29 cellular contexts compared by ENCODE assay signal in the genomic region with DNA sequence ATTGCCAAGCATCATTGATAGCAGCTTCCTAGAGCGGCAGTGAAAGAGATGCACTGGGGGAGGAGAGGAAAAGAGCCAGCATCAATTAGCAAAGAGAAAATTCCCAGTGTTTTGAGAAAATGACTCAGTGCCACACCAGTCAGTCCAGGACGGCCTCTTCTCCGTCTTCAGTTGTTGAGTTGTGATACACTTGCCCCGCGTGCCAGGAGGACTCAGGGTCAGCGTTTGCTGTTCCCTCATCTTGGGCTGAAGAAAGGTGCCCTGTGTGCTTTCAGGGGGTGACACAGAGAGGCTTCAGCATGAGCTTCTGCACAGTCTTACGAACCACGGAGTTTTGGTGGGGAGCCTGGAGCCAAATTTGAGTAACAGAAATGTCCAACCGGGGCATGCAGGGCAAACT.
"Had no signal": no experiment of that assay in that cellular context is flagged by ENCODE, and none has a peak within 500 bp of the region (broad histone marks: within the 10 kb centered on the region; RNA-seq: fewer than 3 reads in every experiment).

No MANE protein-coding gene starts in this region.

- ATAC-seq: naive thymus-derived CD8-positive, alpha-beta T cell; natural killer cell treated with Interleukin-12 subunit alpha and Interleukin-12 subunit beta and Interleukin-15 and Interleukin-18, amount 100 ng/mL, for 72 hours; psoas muscle; stimulated activated memory B cell treated with anti-CD40 and anti-IgM and Interleukin-4, amounts not matched to agents 10 μg/mL and 1 μg/mL and 100 μg/mL, for 72 hours; stimulated activated naive CD8-positive, alpha-beta T cell treated with anti-CD3 and anti-CD28 coated beads, Interleukin-15, amount 100 ng/mL, for 72 hours; stimulated activated naive CD8-positive, alpha-beta T cell treated with anti-CD3 and anti-CD28 coated beads, Interleukin-15, Interleukin-2, amounts not matched to agents 100 U/mL and 50 U/mL, for 24 hours; upper lobe of right lung had no signal

- H3K4me1 Mint-ChIP-seq: stimulated activated memory B cell treated with anti-CD40 and anti-IgM and Interleukin-4, amounts not matched to agents 10 μg/mL and 1 μg/mL and 100 μg/mL, for 72 hours; stimulated activated naive CD8-positive, alpha-beta T cell treated with anti-CD3 and anti-CD28 coated beads, Interleukin-15, amount 100 ng/mL, for 72 hours had no signal

- H3K27me3 Mint-ChIP-seq: naive B cell; naive thymus-derived CD8-positive, alpha-beta T cell; natural killer cell treated with Interleukin-12 subunit alpha and Interleukin-12 subunit beta and Interleukin-15 and Interleukin-18, amount 100 ng/mL, for 72 hours; progenitor cell of endocrine pancreas; stimulated activated memory B cell treated with anti-CD40 and anti-IgM and Interleukin-4, amounts not matched to agents 10 μg/mL and 1 μg/mL and 100 μg/mL, for 72 hours; stimulated activated naive CD8-positive, alpha-beta T cell treated with anti-CD3 and anti-CD28 coated beads, Interleukin-15, amount 100 ng/mL, for 72 hours; type B pancreatic cell had no signal

- H3K27ac Mint-ChIP-seq: naive B cell; natural killer cell treated with Interleukin-12 subunit alpha and Interleukin-12 subunit beta and Interleukin-15 and Interleukin-18, amount 100 ng/mL, for 72 hours; progenitor cell of endocrine pancreas; stimulated activated memory B cell treated with anti-CD40 and anti-IgM and Interleukin-4, amounts not matched to agents 10 μg/mL and 1 μg/mL and 100 μg/mL, for 72 hours; type B pancreatic cell had no signal

- H3K36me3 ChIP-seq: pancreas, right lobe of liver, suprapubic skin, transverse colon, upper lobe of right lung, uterus had no signal

- H3K4me1 ChIP-seq: pancreas, psoas muscle, right lobe of liver, spleen, suprapubic skin, testis, tibial artery, transverse colon, upper lobe of right lung, uterus had no signal

- DNase-seq: naive B cell; naive thymus-derived CD8-positive, alpha-beta T cell; pancreas; psoas muscle; right cardiac atrium; right lobe of liver; spleen; stimulated activated CD4-positive, alpha-beta T cell treated with anti-CD3 and anti-CD28 coated beads, Interleukin-12 subunit alpha, Interleukin-12 subunit beta, amount 100 ng/mL, for 4 hours; stimulated activated CD4-positive, alpha-beta T cell treated with anti-CD3 and anti-CD28 coated beads, Interleukin-1b, Interleukin-23, amount 100 ng/mL, for 48 hours; stimulated activated CD4-positive, alpha-beta T cell treated with anti-CD3 and anti-CD28 coated beads, Interleukin-4, amount 100 ng/mL, for 1 hour; stimulated activated CD4-positive, alpha-beta T cell treated with anti-CD3 and anti-CD28 coated beads, Interleukin-4, amount 100 ng/mL, for 4 hours; stimulated activated CD8-positive, alpha-beta memory T cell treated with anti-CD3 and anti-CD28 coated beads, Interleukin-4, amount 100 ng/mL, for 48 hours; stimulated activated naive CD4-positive, alpha-beta T cell; stimulated activated naive CD8-positive, alpha-beta T cell treated with anti-CD3 and anti-CD28 coated beads, Interleukin-15, amount 100 ng/mL, for 72 hours; stimulated activated naive CD8-positive, alpha-beta T cell treated with anti-CD3 and anti-CD28 coated beads, Interleukin-15, Interleukin-2, amounts not matched to agents 100 U/mL and 50 U/mL, for 24 hours; substantia nigra; testis; tibial artery; transverse colon; upper lobe of right lung; uterus had no signal

- H3K4me3 Mint-ChIP-seq: naive thymus-derived CD8-positive, alpha-beta T cell; natural killer cell treated with Interleukin-12 subunit alpha and Interleukin-12 subunit beta and Interleukin-15 and Interleukin-18, amount 100 ng/mL, for 72 hours; stimulated activated memory B cell treated with anti-CD40 and anti-IgM and Interleukin-4, amounts not matched to agents 10 μg/mL and 1 μg/mL and 100 μg/mL, for 72 hours; stimulated activated naive CD8-positive, alpha-beta T cell treated with anti-CD3 and anti-CD28 coated beads, Interleukin-15, amount 100 ng/mL, for 72 hours; type B pancreatic cell had no signal

- H3K9me3 Mint-ChIP-seq: natural killer cell treated with Interleukin-12 subunit alpha and Interleukin-12 subunit beta and Interleukin-15 and Interleukin-18, amount 100 ng/mL, for 72 hours; stimulated activated memory B cell treated with anti-CD40 and anti-IgM and Interleukin-4, amounts not matched to agents 10 μg/mL and 1 μg/mL and 100 μg/mL, for 72 hours; stimulated activated naive CD8-positive, alpha-beta T cell treated with anti-CD3 and anti-CD28 coated beads, Interleukin-15, amount 100 ng/mL, for 72 hours; type B pancreatic cell had no signal

- H3K4me3 ChIP-seq: pancreas, psoas muscle, right lobe of liver, skin epidermis, smooth muscle cell, spleen, suprapubic skin, testis, tibial artery, transverse colon, upper lobe of right lung, uterus had no signal

- FAIRE-seq: pancreas had no signal

- H3K27me3 ChIP-seq: neutrophil, pancreas, right lobe of liver, spleen, suprapubic skin, testis, tibial artery, transverse colon, upper lobe of right lung, uterus had no signal

- H3K4me2 ChIP-seq: smooth muscle cell had no signal

- H3K27ac ChIP-seq: neutrophil, pancreas, psoas muscle, right lobe of liver, skin epidermis, spleen, suprapubic skin, testis, tibial artery, transverse colon, upper lobe of right lung, uterus had no signal

- H3K9me3 ChIP-seq: neutrophil, pancreas, psoas muscle, right lobe of liver, spleen, suprapubic skin, testis, tibial artery, transverse colon, upper lobe of right lung, uterus had no signal
